In the genomic region with DNA sequence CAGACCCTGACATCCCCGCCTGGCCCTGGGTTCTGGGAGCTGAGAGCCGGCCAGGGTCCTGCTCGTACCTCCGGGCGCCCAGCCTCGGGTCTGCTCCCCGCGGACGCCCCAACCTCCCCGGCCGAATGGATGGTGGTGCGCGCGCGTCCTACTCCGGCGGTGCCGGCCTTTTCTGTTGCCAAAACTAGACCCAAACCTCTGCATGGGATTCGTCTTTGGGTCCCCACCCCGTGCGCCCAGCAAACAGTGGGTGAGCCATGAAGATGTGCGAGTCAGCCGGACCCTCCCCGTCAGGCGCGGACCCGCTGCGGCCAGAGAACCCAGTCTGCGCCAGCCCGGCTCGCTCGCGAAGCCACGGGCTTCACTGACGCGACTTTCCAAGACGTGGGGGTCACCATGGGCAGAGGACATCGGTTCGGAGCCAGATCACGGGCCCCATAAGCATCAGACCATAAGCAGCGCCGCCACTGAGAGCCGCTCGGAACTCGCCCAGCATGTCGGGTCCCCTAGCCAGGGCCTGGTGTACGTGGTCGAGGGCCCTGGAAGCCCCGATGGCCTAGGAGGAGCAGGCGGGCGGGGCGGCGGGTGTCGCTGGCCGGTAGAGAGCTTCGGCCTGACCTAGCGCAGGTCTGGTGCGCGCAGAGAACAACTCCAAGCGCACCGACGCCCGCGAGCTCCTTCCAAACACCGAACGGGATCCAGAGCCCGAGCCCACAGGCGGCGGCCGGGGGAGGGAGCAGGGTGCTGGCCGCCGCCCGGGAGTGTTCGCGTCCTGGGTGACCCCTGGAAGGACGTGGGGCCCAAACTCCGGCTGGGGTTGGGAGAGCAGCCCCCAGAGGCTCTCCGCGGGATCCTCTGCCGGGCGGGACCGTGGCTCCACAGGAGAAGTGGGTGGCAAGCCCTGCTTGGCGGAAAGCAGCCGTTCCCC, we compare ENCODE assay signal across 2 cellular contexts.
TF ChIP-seq lines count a peak whose summit lies in the region.

No MANE protein-coding gene starts in this region.

TF ChIP-seq in HCT116, 20 proteins besides CTCF, POLR2A, EP300 and RAD21:
- TF ChIP-seq ELF1 (IDR thresholded peaks at IDR 0.05; ENCODE audit: borderline replicate concordance, low read depth) (no peak), YY1 (IDR thresholded peaks at IDR 0.05; ENCODE audit: extremely low read depth, insufficient replicate concordance, low read depth, low read length) (no peak), REST (IDR thresholded peaks at IDR 0.05; ENCODE audit: low read depth) (no peak), JUND (IDR thresholded peaks at IDR 0.05) (no peak), FOSL1 (IDR thresholded peaks at IDR 0.05; ENCODE audit: low read depth) (no peak)
- TF ChIP-seq, protein P1, sequence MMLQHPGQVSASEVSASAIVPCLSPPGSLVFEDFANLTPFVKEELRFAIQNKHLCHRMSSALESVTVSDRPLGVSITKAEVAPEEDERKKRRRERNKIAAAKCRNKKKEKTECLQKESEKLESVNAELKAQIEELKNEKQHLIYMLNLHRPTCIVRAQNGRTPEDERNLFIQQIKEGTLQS (IDR thresholded peaks at IDR 0.05) = no peak

TF ChIP-seq in K562, 482 proteins besides CTCF, POLR2A, EP300 and RAD21:
- no peak for TF ChIP-seq PHF21A (IDR thresholded peaks at IDR 0.05; ENCODE audit: borderline replicate concordance, low read depth)
- TF ChIP-seq ZBTB33 (CRISPR knock-in tag; IDR thresholded peaks at IDR 0.05) = peak; percentile 98
- TF ChIP-seq PCBP1 (IDR thresholded peaks at IDR 0.05; ENCODE audit: low read depth, low read length, poor library complexity, severe bottlenecking) = peak; percentile 57
- TF ChIP-seq HLTF (IDR thresholded peaks at IDR 0.05) = no peak
- TF ChIP-seq FIP1L1 (IDR thresholded peaks at IDR 0.05; ENCODE audit: low read depth, low read length, poor library complexity, severe bottlenecking) = peak; percentile 57
- 0 out of 2 replicates have a peak, but pooled peaks have one; percentile 7 for TF ChIP-seq HNRNPL (IDR thresholded peaks at IDR 0.05; ENCODE audit: low read depth, low read length)
- TF ChIP-seq, protein P2, sequence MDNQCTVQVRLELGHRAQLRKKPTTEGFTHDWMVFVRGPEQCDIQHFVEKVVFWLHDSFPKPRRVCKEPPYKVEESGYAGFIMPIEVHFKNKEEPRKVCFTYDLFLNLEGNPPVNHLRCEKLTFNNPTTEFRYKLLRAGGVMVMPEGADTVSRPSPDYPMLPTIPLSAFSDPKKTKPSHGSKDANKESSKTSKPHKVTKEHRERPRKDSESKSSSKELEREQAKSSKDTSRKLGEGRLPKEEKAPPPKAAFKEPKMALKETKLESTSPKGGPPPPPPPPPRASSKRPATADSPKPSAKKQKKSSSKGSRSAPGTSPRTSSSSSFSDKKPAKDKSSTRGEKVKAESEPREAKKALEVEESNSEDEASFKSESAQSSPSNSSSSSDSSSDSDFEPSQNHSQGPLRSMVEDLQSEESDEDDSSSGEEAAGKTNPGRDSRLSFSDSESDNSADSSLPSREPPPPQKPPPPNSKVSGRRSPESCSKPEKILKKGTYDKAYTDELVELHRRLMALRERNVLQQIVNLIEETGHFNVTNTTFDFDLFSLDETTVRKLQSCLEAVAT (IDR thresholded peaks at IDR 0.05) = 0 out of 4 replicates have a peak, but pooled peaks of 1 of the 2 experiments have one; percentile 46
